Comparison of ENCODE assay signal across 26 cellular contexts in the genomic region with DNA sequence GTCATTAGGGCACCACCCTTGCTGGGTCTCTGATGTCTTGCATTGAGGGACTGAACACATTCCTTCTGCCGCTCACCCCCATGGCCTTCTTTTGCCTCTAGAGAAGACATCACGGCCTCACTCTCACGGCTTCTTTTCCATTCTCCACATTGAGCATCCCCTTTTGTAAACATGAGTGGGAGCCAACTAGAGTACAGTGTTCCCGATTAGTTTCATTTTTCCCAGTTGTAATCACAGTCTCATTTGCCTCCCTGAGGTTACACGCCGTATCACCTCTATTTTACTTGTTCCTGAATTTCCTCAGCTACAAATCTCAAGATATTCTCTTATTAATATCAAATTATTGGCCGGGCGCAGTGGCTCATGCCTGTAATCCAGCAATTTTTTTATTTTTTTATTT.
"Had no signal": no experiment of that assay in that cellular context is flagged by ENCODE, and none has a peak within 500 bp of the region (broad histone marks: within the 10 kb centered on the region; RNA-seq: fewer than 3 reads in every experiment).

No MANE protein-coding gene starts in this region.

- H3K27me3 ChIP-seq: ascending aorta, cardiac muscle cell, colonic mucosa, heart right ventricle, stomach, transverse colon had no signal

- FAIRE-seq: endometrium had no signal

- H3K9me3 Mint-ChIP-seq: activated naive CD8-positive, alpha-beta T cell treated with anti-CD3 and anti-CD28 coated beads for 36 hours; natural killer cell; stimulated activated naive B cell treated with anti-CD40 and anti-IgM and Interleukin-4, amounts not matched to agents 10 μg/mL and 1 μg/mL and 100 μg/mL, for 72 hours; T-helper 2 cell treated with Interferon-gamma antibody and Interleukin-4, amounts not matched to agents 5 μg/mL and 100 μg/mL, for 36 hours had no signal

- H3K4me3 ChIP-seq: ascending aorta, cardiac muscle cell, colonic mucosa, heart right ventricle, lower lobe of right lung, stomach, transverse colon had no signal

- H3K36me3 ChIP-seq: ascending aorta, cardiac muscle cell, colonic mucosa, heart right ventricle, lower lobe of right lung, stomach, transverse colon had no signal

- DNase-seq: activated CD4-positive, alpha-beta T cell treated with anti-CD3 and anti-CD28 coated beads for 4 hours; activated CD4-positive, alpha-beta T cell treated with anti-CD3 and anti-CD28 coated beads, Interleukin-2, amount 50 U/mL, for 48 hours; activated CD8-positive, alpha-beta memory T cell treated with anti-CD3 and anti-CD28 coated beads for 24 hours; activated effector memory CD4-positive, alpha-beta T cell treated with Interleukin-2 at 50 U/mL for 16 hours; activated naive CD4-positive, alpha-beta T cell treated with Interleukin-2 at 50 U/mL for 16 hours; activated naive CD8-positive, alpha-beta T cell treated with anti-CD3 and anti-CD28 coated beads for 36 hours; cerebellar nuclear complex; colonic mucosa; effector CD8-positive, alpha-beta T cell; foreskin fibroblast; heart right ventricle; lower lobe of right lung; mesendoderm; natural killer cell; stimulated activated CD4-positive, alpha-beta T cell treated with anti-CD3 and anti-CD28 coated beads, Interleukin-15, amount 100 ng/mL, for 24 hours; stimulated activated CD4-positive, alpha-beta T cell treated with anti-CD3 and anti-CD28 coated beads, Interleukin-2, amount 100 ng/mL, for 24 hours; stimulated activated naive B cell treated with anti-CD40 and anti-IgM and Interleukin-4, amounts not matched to agents 10 μg/mL and 1 μg/mL and 100 μg/mL, for 72 hours; stomach; T-helper 1 cell; transverse colon had no signal

- H3K27ac ChIP-seq: ascending aorta, cardiac muscle cell, colonic mucosa, epithelial cell of prostate, lower lobe of right lung, stomach, transverse colon had no signal

- H3K36me3 Mint-ChIP-seq: natural killer cell had no signal

- ATAC-seq: heart right ventricle; lower lobe of right lung; natural killer cell; stimulated activated naive B cell treated with anti-CD40 and anti-IgM and Interleukin-4, amounts not matched to agents 10 μg/mL and 1 μg/mL and 100 μg/mL, for 72 hours had no signal

- H3K27me3 Mint-ChIP-seq: activated naive CD8-positive, alpha-beta T cell treated with anti-CD3 and anti-CD28 coated beads for 36 hours; brain; stimulated activated naive B cell treated with anti-CD40 and anti-IgM and Interleukin-4, amounts not matched to agents 10 μg/mL and 1 μg/mL and 100 μg/mL, for 72 hours had no signal

- H3K9me3 ChIP-seq: ascending aorta, colonic mucosa, heart right ventricle, lower lobe of right lung, stomach, transverse colon had no signal

- H3K4me3 Mint-ChIP-seq: activated naive CD8-positive, alpha-beta T cell treated with anti-CD3 and anti-CD28 coated beads for 36 hours; brain; natural killer cell; stimulated activated naive B cell treated with anti-CD40 and anti-IgM and Interleukin-4, amounts not matched to agents 10 μg/mL and 1 μg/mL and 100 μg/mL, for 72 hours; T-helper 2 cell treated with Interferon-gamma antibody and Interleukin-4, amounts not matched to agents 5 μg/mL and 100 μg/mL, for 36 hours had no signal

- H3K4me1 ChIP-seq: ascending aorta, colonic mucosa, transverse colon had no signal

- H3K27ac Mint-ChIP-seq: activated naive CD8-positive, alpha-beta T cell treated with anti-CD3 and anti-CD28 coated beads for 36 hours; natural killer cell; stimulated activated naive B cell treated with anti-CD40 and anti-IgM and Interleukin-4, amounts not matched to agents 10 μg/mL and 1 μg/mL and 100 μg/mL, for 72 hours; T-helper 2 cell treated with Interferon-gamma antibody and Interleukin-4, amounts not matched to agents 5 μg/mL and 100 μg/mL, for 36 hours had no signal

- H3K4me1 Mint-ChIP-seq: natural killer cell had no signal
